ENCODE assay signal across 8 cellular contexts in the genomic region with DNA sequence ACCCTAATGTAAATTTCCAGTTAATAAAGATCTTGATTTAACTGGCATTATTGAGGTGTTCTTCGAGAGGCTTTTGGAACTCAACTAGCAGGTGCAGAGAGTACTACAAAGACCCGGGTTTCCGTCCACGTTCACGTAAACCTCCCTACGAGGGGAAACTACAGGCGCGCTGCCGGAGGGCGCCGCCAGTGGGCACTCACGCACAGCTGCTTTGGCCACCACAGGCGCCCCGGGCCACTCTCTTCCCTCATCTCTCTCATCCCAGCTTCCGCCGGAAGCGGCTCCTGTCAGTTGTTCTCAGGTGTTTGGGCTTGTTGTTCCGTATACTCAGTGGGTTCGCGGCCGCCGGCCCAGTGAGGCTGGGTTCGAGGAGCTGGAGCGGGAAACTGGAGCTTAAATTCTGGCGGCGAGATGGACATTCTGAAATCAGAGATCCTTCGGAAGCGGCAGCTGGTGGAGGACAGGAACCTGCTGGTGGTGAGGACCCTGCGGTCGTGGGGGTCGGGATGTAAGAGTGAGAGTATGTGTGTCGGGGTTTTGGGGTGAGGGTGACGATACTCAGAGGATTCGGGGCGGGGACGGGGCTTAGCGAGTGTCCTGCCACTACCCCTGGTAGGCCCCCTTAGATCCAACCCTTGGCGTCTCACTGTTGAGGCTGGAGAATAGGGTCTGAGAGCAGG. TPM values are rescaled to one million over a fixed set of nuclear protein-coding genes. Genes with fewer than 3 reads are reported as not detected.
DNase-seq lines count a peak whose midpoint lies in the region; ATAC-seq and TF ChIP-seq lines count a peak whose summit lies in the region.

A gene with protein sequence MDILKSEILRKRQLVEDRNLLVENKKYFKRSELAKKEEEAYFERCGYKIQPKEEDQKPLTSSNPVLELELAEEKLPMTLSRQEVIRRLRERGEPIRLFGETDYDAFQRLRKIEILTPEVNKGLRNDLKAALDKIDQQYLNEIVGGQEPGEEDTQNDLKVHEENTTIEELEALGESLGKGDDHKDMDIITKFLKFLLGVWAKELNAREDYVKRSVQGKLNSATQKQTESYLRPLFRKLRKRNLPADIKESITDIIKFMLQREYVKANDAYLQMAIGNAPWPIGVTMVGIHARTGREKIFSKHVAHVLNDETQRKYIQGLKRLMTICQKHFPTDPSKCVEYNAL (plus strand): TSS at position 290 of the 680 bp plus-strand sequence. CDS start 122 bp downstream, at position 412.

- H3K4me3 ChIP-seq in fibroblast of pulmonary artery (replicated peaks; ENCODE audit: low read depth, low read length), result peak within 1 kb of the TSS; percentile 88

- no peak within 1 kb of the TSS for H3K18ac ChIP-seq in H9 (ENCODE audit: insufficient read length, low read depth, low read length)

- H3K23me2 ChIP-seq in H9 (ENCODE audit: insufficient read length, low read depth, low read length, poor library complexity, severe bottlenecking), result peaks cover 6% of the 10 kb centered on the region

- H3K56ac ChIP-seq in H9 (ENCODE audit: insufficient read length, low read depth, low read length), result no peak within 1 kb of the TSS

- no peak within 1 kb of the TSS for H2BK20ac ChIP-seq in H9 (ENCODE audit: low read depth, low read length, poor library complexity, severe bottlenecking)

- H3K23ac ChIP-seq in H9 (ENCODE audit: insufficient read length, low read depth, low read length), result no peak within 1 kb of the TSS

- H3K27ac ChIP-seq in H9 (ENCODE audit: insufficient read length, low read depth, low read length), result no peak within 1 kb of the TSS

- peak; percentile 83 for DNase-seq in GDM1 (lab: John Stamatoyannopoulos, UW)
- DNase-seq in H9, result peak; percentile 94
- peak; percentile 83 for DNase-seq in M059J (ENCODE audit: low read depth)
- DNase-seq in SHP77 (lab: John Stamatoyannopoulos, UW), result peak; percentile 85 to 90
- DNase-seq in activated effector memory CD4-positive, alpha-beta T cell treated with Interleukin-2 at 50 U/mL for 16 hours, result peak; percentile 93
- DNase-seq in fibroblast of pulmonary artery (ENCODE audit: low read depth), result peak; percentile 95
- peak; percentile 93 for DNase-seq in natural killer cell treated with Interleukin-12 subunit alpha and Interleukin-12 subunit beta and Interleukin-15 and Interleukin-18, amount 100 ng/mL, for 72 hours (ENCODE audit: low spot score)
- DNase-seq in stimulated activated naive CD8-positive, alpha-beta T cell treated with anti-CD3 and anti-CD28 coated beads, Interleukin-15, Interleukin-2, amounts not matched to agents 100 U/mL and 50 U/mL, for 24 hours, result peak; percentile 95

- H3K9ac ChIP-seq in H9 (ENCODE audit: extremely low read depth, insufficient read length, low read length), result peak within 1 kb of the TSS; percentile 51

- H3K9me3 ChIP-seq in H9 (ENCODE audit: control insufficient read depth, low read depth, low read length), result no peaks in the 10 kb centered on the region

- no peaks in the 10 kb centered on the region for H4K20me1 ChIP-seq in H9 (ENCODE audit: control insufficient read depth, insufficient read depth, insufficient read length)

- H2BK5ac ChIP-seq in H9 (ENCODE audit: insufficient read length, low read length), result no peak within 1 kb of the TSS

- H4K5ac ChIP-seq in H9 (ENCODE audit: insufficient read length, low read depth, low read length), result no peak within 1 kb of the TSS

- H3K4me1 Mint-ChIP-seq in H9, result peaks cover 10 to 14% of the 10 kb centered on the region in 2 experiments
- peaks cover 25 to 32% of the 10 kb centered on the region in 2 donors for H3K4me1 Mint-ChIP-seq in natural killer cell treated with Interleukin-12 subunit alpha and Interleukin-12 subunit beta and Interleukin-15 and Interleukin-18, amount 100 ng/mL, for 72 hours (ENCODE audit: low read depth in 2 of 2)

- H2AFZ ChIP-seq in H9 (ENCODE audit: low read length), result no peak within 1 kb of the TSS

- H3K4me2 ChIP-seq in H9 (ENCODE audit: insufficient read depth, insufficient read length, low read length), result peak within 1 kb of the TSS; percentile 65

- H3T11ph ChIP-seq in H9 (ENCODE audit: low read length), result no peak within 1 kb of the TSS

- no peak within 1 kb of the TSS for H4K8ac ChIP-seq in H9 (replicated peaks; ENCODE audit: insufficient read length, low read depth, low read length)

- peak; percentile 100 for ATAC-seq in natural killer cell treated with Interleukin-12 subunit alpha and Interleukin-12 subunit beta and Interleukin-15 and Interleukin-18, amount 100 ng/mL, for 72 hours
- peak; percentile 100 for ATAC-seq in stimulated activated naive CD8-positive, alpha-beta T cell treated with anti-CD3 and anti-CD28 coated beads, Interleukin-15, Interleukin-2, amounts not matched to agents 100 U/mL and 50 U/mL, for 24 hours

- H4K91ac ChIP-seq in H9 (ENCODE audit: insufficient read length, low read depth, low read length), result no peak within 1 kb of the TSS

- H3K4ac ChIP-seq in H9 (ENCODE audit: low read depth, low read length), result no peak within 1 kb of the TSS

- peaks cover 2% of the 10 kb centered on the region; the same call in 1 of the 2 replicates for H3K79me2 ChIP-seq in H9 (ENCODE audit: insufficient read depth, low read length)

- H3K27ac Mint-ChIP-seq in H9, result peak within 1 kb of the TSS in 2 of 3 experiments; percentile 70 to 98; a peak in 3 of 7 replicates
- H3K27ac Mint-ChIP-seq in natural killer cell treated with Interleukin-12 subunit alpha and Interleukin-12 subunit beta and Interleukin-15 and Interleukin-18, amount 100 ng/mL, for 72 hours, result peak within 1 kb of the TSS; percentile 90 to 98

- no peaks in the 10 kb centered on the region for H3K9me3 Mint-ChIP-seq in H9
- H3K9me3 Mint-ChIP-seq in natural killer cell treated with Interleukin-12 subunit alpha and Interleukin-12 subunit beta and Interleukin-15 and Interleukin-18, amount 100 ng/mL, for 72 hours, result no peaks in the 10 kb centered on the region

- no peak within 1 kb of the TSS for H2AK5ac ChIP-seq in H9 (ENCODE audit: insufficient read length, low read length)

- peak within 1 kb of the TSS; percentile 99 to 100 for H3K4me3 Mint-ChIP-seq in H9
- peak within 1 kb of the TSS; percentile 100 for H3K4me3 Mint-ChIP-seq in natural killer cell treated with Interleukin-12 subunit alpha and Interleukin-12 subunit beta and Interleukin-15 and Interleukin-18, amount 100 ng/mL, for 72 hours

- peaks cover 12% of the 10 kb centered on the region; the same call in 1 of the 2 replicates for H3K27me3 Mint-ChIP-seq in H9 (ENCODE audit: low read depth)
- peaks cover 13 to 22% of the 10 kb centered on the region in 2 donors for H3K27me3 Mint-ChIP-seq in natural killer cell treated with Interleukin-12 subunit alpha and Interleukin-12 subunit beta and Interleukin-15 and Interleukin-18, amount 100 ng/mL, for 72 hours

- H3K27me3 ChIP-seq in H9 (ENCODE audit: insufficient read depth, low read length), result no peaks in the 10 kb centered on the region

- no peak within 1 kb of the TSS for H2BK120ac ChIP-seq in H9 (ENCODE audit: low read depth, low read length, poor library complexity, severe bottlenecking)

- H3K4me1 ChIP-seq in H9 (ENCODE audit: insufficient read depth, low read length), result no peaks in the 10 kb centered on the region

- H2BK12ac ChIP-seq in H9 (ENCODE audit: insufficient read length, low read depth, low read length), result no peak within 1 kb of the TSS

- H3K36me3 Mint-ChIP-seq in H9 (ENCODE audit: insufficient read depth in 1 of 3, low read depth in 3 of 3), result peaks cover 0 to 3% (median 0%) of the 10 kb centered on the region in 3 experiments; a peak in 2 of 7 replicates
- peaks cover 6% of the 10 kb centered on the region for H3K36me3 Mint-ChIP-seq in natural killer cell treated with Interleukin-12 subunit alpha and Interleukin-12 subunit beta and Interleukin-15 and Interleukin-18, amount 100 ng/mL, for 72 hours

- H2BK15ac ChIP-seq in H9 (ENCODE audit: low read depth, low read length), result no peak within 1 kb of the TSS

- peaks cover under 1% of the 10 kb centered on the region for H3K79me1 ChIP-seq in H9 (ENCODE audit: insufficient read depth, low read depth, low read length, poor library complexity, severe bottlenecking)

- TF ChIP-seq CTCF in H9 (conservative IDR thresholded peaks at IDR 0.05), result peak; percentile 98
- TF ChIP-seq CTCF in fibroblast of pulmonary artery (IDR thresholded peaks at IDR 0.05; ENCODE audit: low read length, missing control alignments), result peak; percentile 95

- no peak within 1 kb of the TSS; the same call in 1 of the 2 replicates for H3K14ac ChIP-seq in H9 (ENCODE audit: insufficient read depth, low read length)

- no CpG with 5 or more reads among the region's 38 CpGs for WGBS in H9 (ENCODE audit: extremely low coverage, insufficient read length, low lambda C conversion rate)

RNA-seq across cellular contexts. Expression of the gene that starts here (rescaled TPM):
- 17.1 and 18.5 TPM in 2 replicates for total RNA-seq in H9 (2021)
- 15.3 and 16.7 TPM in 2 replicates for total RNA-seq in M059J (2014; rRNA removed; shearing (Covaris generic))
- total RNA-seq in natural killer cell treated with Interleukin-12 subunit alpha and Interleukin-12 subunit beta and Interleukin-15 and Interleukin-18, amount 100 ng/mL, for 72 hours, result 10 to 100 TPM; 29.2 to 29.6 TPM
